Comparison of ENCODE assay signal across 29 cellular contexts in the genomic region with DNA sequence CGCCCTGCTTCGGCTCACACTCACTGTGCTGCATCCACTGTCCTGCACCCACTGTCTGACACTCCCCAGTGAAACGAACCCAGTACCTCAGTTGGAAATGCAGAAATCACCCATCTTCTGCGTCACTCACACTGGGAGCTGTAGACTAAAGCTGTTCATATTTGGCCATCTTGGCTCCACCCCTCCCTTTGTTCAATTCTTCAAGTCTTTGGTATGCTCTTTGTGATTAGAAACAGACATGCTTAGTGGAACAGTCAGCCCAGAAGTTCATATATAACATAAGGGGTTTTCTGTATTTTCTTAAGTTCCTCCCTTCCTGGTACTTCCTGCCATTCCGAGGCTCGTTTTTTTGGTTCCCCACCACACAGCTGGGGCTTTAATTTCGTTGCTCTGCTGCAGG.
"Had no signal": no experiment of that assay in that cellular context is flagged by ENCODE, and none has a peak within 500 bp of the region (broad histone marks: within the 10 kb centered on the region; RNA-seq: fewer than 3 reads in every experiment).

No MANE protein-coding gene starts in this region.

- H3K4me1 ChIP-seq: adrenal gland, body of pancreas, gastroesophageal sphincter, heart right ventricle had no signal

- H3K9me3 ChIP-seq: adrenal gland had no signal

- H3K4me1 Mint-ChIP-seq: activated B cell treated with CpG ODN at 0.5 μM for 24 hours; activated T-helper 17 cell treated with anti-CD3 and anti-CD28 coated beads, Interleukin-2, amount 50 U/mL, for 72 hours; T-helper 17 cell had no signal

- H3K4me3 ChIP-seq: adrenal gland, body of pancreas, gastroesophageal sphincter, heart right ventricle had no signal

- H3K4me3 Mint-ChIP-seq: activated B cell treated with CpG ODN at 0.5 μM for 24 hours; activated CD8-positive, alpha-beta T cell treated with anti-CD3 and anti-CD28 coated beads for 36 hours; activated naive CD8-positive, alpha-beta T cell; activated T-cell treated with anti-CD3 and anti-CD28 coated beads, Interleukin-2, amount 50 U/mL, for 4 hours; activated T-helper 17 cell treated with anti-CD3 and anti-CD28 coated beads, Interleukin-2, amount 50 U/mL, for 72 hours; T-helper 17 cell; T-helper 2 cell treated with Interferon-gamma antibody and Interleukin-4, amounts not matched to agents 5 μg/mL and 100 μg/mL, for 36 hours had no signal

- H3K36me3 ChIP-seq: adrenal gland, gastroesophageal sphincter, heart right ventricle, WERI-Rb-1 had no signal

- H3K27ac ChIP-seq: adrenal gland, body of pancreas, gastroesophageal sphincter, heart right ventricle, WERI-Rb-1 had no signal

- H3K27me3 ChIP-seq: adrenal gland, body of pancreas had no signal

- DNase-seq: activated B cell treated with CpG ODN at 0.5 μM for 24 hours; activated CD4-positive, alpha-beta T cell treated with anti-CD3 and anti-CD28 coated beads for 48 hours; activated CD4-positive, alpha-beta T cell treated with anti-CD3 and anti-CD28 coated beads, Interleukin-2, amount 50 U/mL, for 1 hour; activated CD4-positive, alpha-beta T cell treated with anti-CD3 and anti-CD28 coated beads, Interleukin-2, amount 50 U/mL, for 48 hours; activated CD8-positive, alpha-beta memory T cell treated with anti-CD3 and anti-CD28 coated beads for 24 hours; activated CD8-positive, alpha-beta T cell treated with anti-CD3 and anti-CD28 coated beads for 36 hours; activated effector memory CD4-positive, alpha-beta T cell treated with Interleukin-2 at 50 U/mL for 16 hours; activated gamma-delta T cell treated with Interleukin-2 at 50 U/mL for 16 hours; activated naive CD4-positive, alpha-beta T cell treated with anti-CD3 and anti-CD28 coated beads, Interleukin-2, amount 50 U/mL, for 16 hours; activated naive CD4-positive, alpha-beta T cell treated with Interleukin-2 at 50 U/mL for 16 hours; activated T-cell treated with anti-CD3 and anti-CD28 coated beads, Interleukin-2, amount 50 U/mL, for 4 hours; adrenal gland; amygdala; aorta; body of pancreas; caudate nucleus; cortex of kidney; dermis blood vessel endothelial cell; effector CD8-positive, alpha-beta T cell; foreskin melanocyte; heart right ventricle; T-helper 1 cell; T-helper 17 cell; T1000; WERI-Rb-1 had no signal

- H3K27ac Mint-ChIP-seq: activated B cell treated with CpG ODN at 0.5 μM for 24 hours; activated CD8-positive, alpha-beta T cell treated with anti-CD3 and anti-CD28 coated beads for 36 hours; activated naive CD8-positive, alpha-beta T cell; activated T-helper 17 cell treated with anti-CD3 and anti-CD28 coated beads, Interleukin-2, amount 50 U/mL, for 72 hours; T-helper 17 cell; T-helper 2 cell treated with Interferon-gamma antibody and Interleukin-4, amounts not matched to agents 5 μg/mL and 100 μg/mL, for 36 hours had no signal

- H3K36me3 Mint-ChIP-seq: activated naive CD8-positive, alpha-beta T cell had no signal
